23 cellular contexts compared by ENCODE assay signal in genomic region chr1:245698860-245699259, GRCh38.
DNase-seq lines count a peak whose midpoint lies in the region; ATAC-seq, FAIRE-seq and TF ChIP-seq lines count a peak whose summit lies in the region.
"Had no signal": no experiment of that assay in that cellular context is flagged by ENCODE, and none has a peak within 500 bp of the region (broad histone marks: within the 10 kb centered on the region; RNA-seq: fewer than 3 reads in every experiment).

No MANE protein-coding gene starts in this region.

- H3K4me3 ChIP-seq in mucosa of descending colon: no peak overlapping the region
- H3K4me3 ChIP-seq: HAP-1, right atrium auricular region, SK-N-MC, thoracic aorta had no signal

- TF ChIP-seq CTCF in mucosa of descending colon (IDR thresholded peaks at IDR 0.05): no peak

- H3K36me3 ChIP-seq in mucosa of descending colon (ENCODE audit: low read depth): no peaks in the 10 kb centered on the region
- H3K36me3 ChIP-seq: HAP-1, right atrium auricular region, thoracic aorta had no signal

- H3K4me1 ChIP-seq in mucosa of descending colon (ENCODE audit: low read depth): no peaks in the 10 kb centered on the region
- H3K4me1 ChIP-seq: HAP-1, right atrium auricular region had no signal

- no peak for FAIRE-seq in RCC 7860 (lab: Jason Lieb, UNC)
- FAIRE-seq: astrocyte, GM12892 had no signal

- intact Hi-C loops in mucosa of descending colon (cut with DNase I, micrococcal nuclease): no loop called here

- H3K9me3 ChIP-seq in mucosa of descending colon: no peaks in the 10 kb centered on the region
- H3K9me3 ChIP-seq: HAP-1, right atrium auricular region, thoracic aorta had no signal

- DNase-seq in DMS153 (lab: John Stamatoyannopoulos, UW) (peak; percentile 89), NCI-H345 (lab: John Stamatoyannopoulos, UW) (peak; percentile 85), mucosa of descending colon (no peak), RCC 7860 (ENCODE audit: low spot score) (no peak)
- DNase-seq: activated CD8-positive, alpha-beta memory T cell treated with anti-CD3 and anti-CD28 coated beads for 24 hours; activated T-cell treated with anti-CD3 and anti-CD28 coated beads, Interleukin-2, amount 50 U/mL, for 72 hours; AML-193; cerebellar nuclear complex; effector memory CD4-positive, alpha-beta T cell; Kasumi-1; left ventricle myocardium superior; NCI-H526 treated with DMSO at 0.1 percent for 48 hours; stimulated activated CD4-positive, alpha-beta T cell treated with anti-CD3 and anti-CD28 coated beads, Interleukin-15, amount 100 ng/mL, for 24 hours; T-helper 9 cell had no signal

- ATAC-seq in GM18868 (IDR thresholded peaks at IDR 0.05; ENCODE audit: unreplicated experiment): peak; percentile 37
- peak; percentile 30 for ATAC-seq in mucosa of descending colon
- ATAC-seq in GM19023 (IDR thresholded peaks at IDR 0.05; ENCODE audit: unreplicated experiment): no peak
- no peak for ATAC-seq in GM18520 (IDR thresholded peaks at IDR 0.05; ENCODE audit: unreplicated experiment)
- ATAC-seq: activated T-cell treated with anti-CD3 and anti-CD28 coated beads, Interleukin-2, amount 50 U/mL, for 72 hours; left ventricle myocardium superior had no signal

Comparison
In these comparisons a context has a peak if more than half of its experiments do, and no peak if none do; other contexts are left out.
1. DNase-seq: peak in DMS153 (single experiment) and NCI-H345 (single experiment); none in mucosa of descending colon (0 of 3) and RCC 7860 (single experiment).
2. ATAC-seq: peak in GM18868 (single experiment) and mucosa of descending colon (single experiment); none in GM19023 (single experiment) and GM18520 (single experiment).